In genomic region chr6:98747960-98748359, GRCh38 we compare ENCODE assay signal across 21 cellular contexts.
"Had no signal": no experiment of that assay in that cellular context is flagged by ENCODE, and none has a peak within 500 bp of the region (broad histone marks: within the 10 kb centered on the region; RNA-seq: fewer than 3 reads in every experiment).

No MANE protein-coding gene starts in this region.

- H3K9me3 ChIP-seq: ascending aorta, gastrocnemius medialis, neutrophil, testis, upper lobe of right lung had no signal

- H3K36me3 Mint-ChIP-seq: activated CD4-positive, alpha-beta memory T cell treated with anti-CD3 and anti-CD28 coated beads for 36 hours; activated CD8-positive, alpha-beta memory T cell treated with anti-CD3 and anti-CD28 coated beads, Interleukin-2, amount 10 ng/mL, durations not matched to agents 7 days and 5 days had no signal

- H3K4me3 Mint-ChIP-seq: activated CD4-positive, alpha-beta memory T cell treated with anti-CD3 and anti-CD28 coated beads for 36 hours; activated CD4-positive, alpha-beta T cell treated with anti-CD3 and anti-CD28 coated beads for 36 hours; activated CD8-positive, alpha-beta memory T cell treated with anti-CD3 and anti-CD28 coated beads, Interleukin-2, amount 10 ng/mL, durations not matched to agents 7 days and 5 days; activated naive CD4-positive, alpha-beta T cell treated with anti-CD3 and anti-CD28 coated beads for 36 hours; activated naive CD8-positive, alpha-beta T cell treated with anti-CD3 and anti-CD28 coated beads, Interleukin-2, amount 50 U/mL, for 24 hours; effector memory CD8-positive, alpha-beta T cell; stimulated activated naive CD8-positive, alpha-beta T cell treated with anti-CD3 and anti-CD28 coated beads, Interleukin-15, Interleukin-2, amounts not matched to agents 100 ng/mL and 50 ng/mL, for 24 hours had no signal

- H3K27me3 Mint-ChIP-seq: activated CD4-positive, alpha-beta memory T cell treated with anti-CD3 and anti-CD28 coated beads for 36 hours; activated CD8-positive, alpha-beta memory T cell treated with anti-CD3 and anti-CD28 coated beads, Interleukin-2, amount 10 ng/mL, durations not matched to agents 7 days and 5 days had no signal

- H3K4me1 Mint-ChIP-seq: activated CD4-positive, alpha-beta T cell treated with anti-CD3 and anti-CD28 coated beads for 36 hours; activated CD8-positive, alpha-beta memory T cell treated with anti-CD3 and anti-CD28 coated beads, Interleukin-2, amount 10 ng/mL, durations not matched to agents 7 days and 5 days; activated naive CD8-positive, alpha-beta T cell treated with anti-CD3 and anti-CD28 coated beads, Interleukin-2, amount 50 U/mL, for 24 hours had no signal

- H3K27me3 ChIP-seq: ascending aorta, gastrocnemius medialis, heart right ventricle, neutrophil, testis, upper lobe of right lung had no signal

- H3K36me3 ChIP-seq: ascending aorta, gastrocnemius medialis, heart right ventricle, neutrophil, upper lobe of right lung had no signal

- H3K27ac Mint-ChIP-seq: activated CD4-positive, alpha-beta memory T cell treated with anti-CD3 and anti-CD28 coated beads for 36 hours; activated CD4-positive, alpha-beta T cell treated with anti-CD3 and anti-CD28 coated beads for 36 hours; activated CD8-positive, alpha-beta memory T cell treated with anti-CD3 and anti-CD28 coated beads, Interleukin-2, amount 10 ng/mL, durations not matched to agents 7 days and 5 days; activated naive CD4-positive, alpha-beta T cell treated with anti-CD3 and anti-CD28 coated beads for 36 hours; activated naive CD8-positive, alpha-beta T cell treated with anti-CD3 and anti-CD28 coated beads, Interleukin-2, amount 50 U/mL, for 24 hours; activated T-helper 2 cell treated with anti-CD3 and anti-CD28 coated beads, Interferon-gamma antibody, Interleukin-2, Interleukin-4, amounts not matched to agents 10 μg/mL and 5 μg/mL and 100 μg/mL, durations not matched to agents 14 hours and 24 hours and 36 hours; effector memory CD8-positive, alpha-beta T cell; stimulated activated naive CD8-positive, alpha-beta T cell treated with anti-CD3 and anti-CD28 coated beads, Interleukin-15, Interleukin-2, amounts not matched to agents 100 ng/mL and 50 ng/mL, for 24 hours had no signal

- H3K4me3 ChIP-seq: ascending aorta, gastrocnemius medialis, heart right ventricle, lung, skin epidermis, testis, upper lobe of right lung had no signal

- ATAC-seq: activated CD4-positive, alpha-beta T cell treated with anti-CD3 and anti-CD28 coated beads for 36 hours; activated CD8-positive, alpha-beta memory T cell treated with anti-CD3 and anti-CD28 coated beads, Interleukin-2, amount 10 ng/mL, durations not matched to agents 7 days and 5 days; activated naive CD8-positive, alpha-beta T cell treated with anti-CD3 and anti-CD28 coated beads, Interleukin-2, amount 50 U/mL, for 24 hours; effector memory CD8-positive, alpha-beta T cell; gastrocnemius medialis; heart right ventricle; left cardiac atrium; upper lobe of right lung had no signal

- DNase-seq: activated CD4-positive, alpha-beta memory T cell treated with anti-CD3 and anti-CD28 coated beads for 36 hours; activated CD4-positive, alpha-beta T cell treated with anti-CD3 and anti-CD28 coated beads for 36 hours; activated CD8-positive, alpha-beta memory T cell treated with anti-CD3 and anti-CD28 coated beads, Interleukin-2, amount 10 ng/mL, durations not matched to agents 7 days and 5 days; activated naive CD4-positive, alpha-beta T cell treated with anti-CD3 and anti-CD28 coated beads for 36 hours; activated naive CD8-positive, alpha-beta T cell treated with anti-CD3 and anti-CD28 coated beads, Interleukin-2, amount 50 U/mL, for 24 hours; activated T-cell treated with anti-CD3 and anti-CD28 coated beads, Interleukin-2, amount 50 U/mL, for 1 hour; dermis blood vessel endothelial cell; effector memory CD8-positive, alpha-beta T cell; gastrocnemius medialis; heart right ventricle; left cardiac atrium; midbrain; T-helper 2 cell; testis; upper lobe of right lung had no signal

- H3K4me1 ChIP-seq: ascending aorta, gastrocnemius medialis, heart right ventricle, testis, upper lobe of right lung had no signal
